In genomic region chr5:39775058-39775457, GRCh38 we compare ENCODE assay signal across 23 cellular contexts.
DNase-seq lines count a peak whose midpoint lies in the region; ATAC-seq, FAIRE-seq and TF ChIP-seq lines count a peak whose summit lies in the region.
"Had no signal": no experiment of that assay in that cellular context is flagged by ENCODE, and none has a peak within 500 bp of the region (broad histone marks: within the 10 kb centered on the region; RNA-seq: fewer than 3 reads in every experiment).

No MANE protein-coding gene starts in this region.

- no peak overlapping the region for H3K4me3 Mint-ChIP-seq in T-cell
- H3K4me3 Mint-ChIP-seq: naive B cell had no signal

- no peaks in the 10 kb centered on the region for H3K36me3 ChIP-seq in skeletal muscle satellite cell (ENCODE audit: insufficient read depth, low read length)
- H3K36me3 ChIP-seq: BLaER1, Peyer's patch had no signal

- no peaks in the 10 kb centered on the region for H3K9me3 Mint-ChIP-seq in T-cell

- H3K4me3 ChIP-seq in fibroblast of pulmonary artery (replicated peaks; ENCODE audit: low read depth, low read length) (no peak overlapping the region), skeletal muscle satellite cell (ENCODE audit: low read length) (no peak overlapping the region)
- H3K4me3 ChIP-seq: BLaER1, GM12878, lung, Peyer's patch, skin epidermis had no signal

- no peaks in the 10 kb centered on the region for H3K9me3 ChIP-seq in skeletal muscle satellite cell (replicated peaks; ENCODE audit: low read length)
- H3K9me3 ChIP-seq: BLaER1, Peyer's patch had no signal

- POLR2A ChIA-PET in T-cell (lab: Charles Lee): no interaction called here

- peak; percentile 85 for FAIRE-seq in HTR-8/SVneo (lab: Jason Lieb, UNC)
- FAIRE-seq: colon, GM12878 had no signal

- H3K4me1 Mint-ChIP-seq in T-cell: no peaks in the 10 kb centered on the region
- H3K4me1 Mint-ChIP-seq: naive B cell had no signal

- H3K27me3 ChIP-seq in skeletal muscle satellite cell (ENCODE audit: control insufficient read depth, insufficient read depth, low read length): no peaks in the 10 kb centered on the region
- H3K27me3 ChIP-seq: BLaER1, Peyer's patch had no signal

- DNase-seq in HTR-8/SVneo (ENCODE audit: insufficient read length, low spot score) (no peak), astrocyte of the hippocampus (ENCODE audit: low read depth, low spot score) (peak; percentile 55), fibroblast of pulmonary artery (ENCODE audit: low read depth) (peak; percentile 71), iPS-NIHi7 (ENCODE audit: extremely low spot score) (no peak), T-cell (no peak)
- DNase-seq: activated CD4-positive, alpha-beta T cell treated with anti-CD3 and anti-CD28 coated beads, Interleukin-2, amount 50 U/mL, for 1 hour; activated gamma-delta T cell treated with Interleukin-2 at 50 U/mL for 16 hours; anterior cingulate cortex; GDM1; head of caudate nucleus; naive B cell; NCI-H1105; NCI-H2171; NCI-H748 treated with DMSO at 0.1 percent for 48 hours; Peyer's patch; stimulated activated CD4-positive, alpha-beta T cell treated with anti-CD3 and anti-CD28 coated beads, Interleukin-4, amount 100 ng/mL, for 1 hour had no signal

- ATAC-seq in HG03175 (IDR thresholded peaks at IDR 0.05; ENCODE audit: unreplicated experiment) (no peak), T-cell (replicated peaks in 1 of 4) (no peak)
- ATAC-seq: GM12878 had no signal

- H3K27ac Mint-ChIP-seq in T-cell: no peak overlapping the region
- H3K27ac Mint-ChIP-seq: naive B cell had no signal

- peak overlapping the region; percentile 24 for H3K4me2 ChIP-seq in skeletal muscle satellite cell (ENCODE audit: low read length)
- H3K4me2 ChIP-seq: BLaER1 had no signal

- H3K9ac ChIP-seq in skeletal muscle satellite cell (ENCODE audit: low read depth, low read length): peak overlapping the region; percentile 48
- H3K9ac ChIP-seq: BLaER1 had no signal

- H3K4me1 ChIP-seq in skeletal muscle satellite cell (ENCODE audit: control insufficient read depth, insufficient read depth, low read length): peaks cover 21% of the 10 kb centered on the region
- H3K4me1 ChIP-seq: BLaER1, Peyer's patch had no signal

- TF ChIP-seq CTCF in fibroblast of pulmonary artery (IDR thresholded peaks at IDR 0.05; ENCODE audit: low read length, missing control alignments): no peak

- H3K36me3 Mint-ChIP-seq in T-cell: no peaks in the 10 kb centered on the region
- H3K36me3 Mint-ChIP-seq: naive B cell had no signal

- CTCF ChIA-PET in T-cell (lab: Charles Lee): no interaction called here

- H3K27me3 Mint-ChIP-seq in T-cell: peaks cover 16 to 20% of the 10 kb centered on the region in 2 donors

Comparison
In these comparisons a context has a peak if more than half of its experiments do, and no peak if none do; other contexts are left out.
1. DNase-seq: peak in astrocyte of the hippocampus (single experiment) and fibroblast of pulmonary artery (single experiment); none in HTR-8/SVneo (single experiment), iPS-NIHi7 (single experiment) and T-cell (0 of 34).